Comparison of ENCODE assay signal across 3 cellular contexts in the genomic region with DNA sequence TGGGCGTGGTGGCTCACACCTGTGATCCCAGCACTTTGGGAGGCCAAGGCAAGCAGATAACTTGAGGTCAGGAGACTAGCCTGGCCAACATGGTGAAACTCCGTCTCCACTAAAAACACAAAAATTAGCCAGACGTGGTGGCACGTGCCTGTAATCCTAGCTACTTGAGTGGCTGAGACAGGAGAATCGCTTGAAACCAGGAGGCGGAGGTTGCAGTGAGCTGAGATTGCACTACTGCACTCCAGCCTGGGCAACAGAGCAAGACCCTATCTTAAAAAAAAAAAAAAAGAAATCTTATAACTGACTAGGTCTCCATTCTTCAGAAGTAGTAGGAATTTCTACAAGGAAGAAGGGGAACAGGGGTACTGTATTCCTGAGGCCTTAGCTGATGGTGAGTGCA.
TF ChIP-seq lines count a peak whose summit lies in the region.

No MANE protein-coding gene starts in this region.

TF ChIP-seq in HEK293, 187 proteins besides CTCF, POLR2A, EP300 and RAD21:
- 0 out of 2 replicates have a peak, but pooled peaks have one; percentile 58 for TF ChIP-seq ZNF121 (tag by site-specific recombination; IDR thresholded peaks at IDR 0.05)

TF ChIP-seq in WTC11, 78 proteins besides CTCF, POLR2A, EP300 and RAD21:
- peak; percentile 78 for TF ChIP-seq ZNF121 (CRISPR knock-in tag; IDR thresholded peaks at IDR 0.05)

TF ChIP-seq in HepG2, 621 proteins besides CTCF, POLR2A, EP300 and RAD21:
- TF ChIP-seq ZNF121 (CRISPR knock-in tag; IDR thresholded peaks at IDR 0.05) = peak; percentile 83
